In the genomic region with DNA sequence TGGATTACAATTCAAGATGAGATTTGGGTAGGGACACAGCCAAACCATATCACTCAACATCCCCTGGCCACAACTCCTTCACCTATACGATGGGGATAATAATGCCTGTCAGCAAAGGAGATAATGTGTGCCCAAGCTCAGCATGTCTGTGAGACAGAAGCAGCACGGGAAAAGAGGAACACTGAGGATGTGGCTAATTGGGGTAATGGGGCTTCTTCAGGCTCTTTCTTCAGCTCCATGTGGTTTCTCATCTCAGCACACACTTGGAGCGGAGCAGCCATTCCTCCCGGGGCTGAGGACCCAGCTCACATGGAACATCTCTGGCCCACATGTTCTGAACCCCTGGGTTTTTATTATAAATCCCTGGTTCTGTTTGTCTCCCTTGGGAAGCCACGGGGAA, we compare ENCODE assay signal across 13 cellular contexts.
DNase-seq lines count a peak whose midpoint lies in the region; ATAC-seq and TF ChIP-seq lines count a peak whose summit lies in the region.
"Had no signal": no experiment of that assay in that cellular context is flagged by ENCODE, and none has a peak within 500 bp of the region (broad histone marks: within the 10 kb centered on the region; RNA-seq: fewer than 3 reads in every experiment).

No MANE protein-coding gene starts in this region.

- POLR2A ChIA-PET in activated CD4-positive, alpha-beta memory T cell treated with anti-CD3 and anti-CD28 coated beads for 36 hours (lab: Charles Lee) = interaction anchor here (1.2 to 3.5 kb wide), 4 partner anchors 15 to 139 kb away, joined by 3 to 25 read pairs (median 6); a partner anchor contains a TSS
- POLR2A ChIA-PET in activated CD4-positive, alpha-beta memory T cell treated with anti-CD3 and anti-CD28 coated beads, Interleukin-2, amount 10 ng/mL, durations not matched to agents 7 days and 5 days (lab: Charles Lee) = no interaction called here
- POLR2A ChIA-PET in WTC11 (lab: Charles Lee) = no interaction called here

- peaks cover 13% of the 10 kb centered on the region for H3K9me3 Mint-ChIP-seq in activated CD4-positive, alpha-beta memory T cell treated with anti-CD3 and anti-CD28 coated beads for 36 hours
- H3K9me3 Mint-ChIP-seq in activated CD4-positive, alpha-beta memory T cell treated with anti-CD3 and anti-CD28 coated beads, Interleukin-2, amount 10 ng/mL, durations not matched to agents 7 days and 5 days = peaks cover 8% of the 10 kb centered on the region
- peaks cover 17% of the 10 kb centered on the region for H3K9me3 Mint-ChIP-seq in activated T-helper 1 cell treated with anti-CD3 and anti-CD28 coated beads, Interleukin-12 subunit alpha, Interleukin-12 subunit beta, Interleukin-2, Interleukin-4 antibody, amounts not matched to agents 30 ng/mL and 10 ng/mL and 1 ng/mL, durations not matched to agents 14 hours and 24 hours and 36 hours
- peaks cover 11% of the 10 kb centered on the region for H3K9me3 Mint-ChIP-seq in WTC11

- ATAC-seq in WTC11 = no peak
- ATAC-seq in HG03097 (IDR thresholded peaks at IDR 0.05; ENCODE audit: low FRiP score, unreplicated experiment) = no peak
- ATAC-seq: Panc1 had no signal

- TF ChIP-seq CTCF in suprapubic skin (IDR thresholded peaks at IDR 0.05) (no peak), WTC11 (IDR thresholded peaks at IDR 0.05) (no peak)

- CTCF ChIA-PET in activated CD4-positive, alpha-beta memory T cell treated with anti-CD3 and anti-CD28 coated beads for 36 hours (lab: Charles Lee) = interaction anchor here (1.4 to 2.3 kb wide), 3 partner anchors 15 to 135 kb away, joined by 3 to 7 read pairs (median 7); a partner anchor contains a TSS
- CTCF ChIA-PET in activated CD4-positive, alpha-beta memory T cell treated with anti-CD3 and anti-CD28 coated beads, Interleukin-2, amount 10 ng/mL, durations not matched to agents 7 days and 5 days (lab: Charles Lee) = no interaction called here
- CTCF ChIA-PET in WTC11 (lab: Charles Lee) = no interaction called here

- H3K27ac ChIP-seq in layer of hippocampus (ENCODE audit: low read depth, low read length) (peak overlapping the region; percentile 8), suprapubic skin (peak overlapping the region; percentile 14)

- no peak for DNase-seq in activated CD4-positive, alpha-beta memory T cell treated with anti-CD3 and anti-CD28 coated beads for 36 hours
- DNase-seq in activated CD4-positive, alpha-beta memory T cell treated with anti-CD3 and anti-CD28 coated beads, Interleukin-2, amount 10 ng/mL, durations not matched to agents 7 days and 5 days = no peak
- DNase-seq in activated T-helper 1 cell treated with anti-CD3 and anti-CD28 coated beads, Interleukin-12 subunit alpha, Interleukin-12 subunit beta, Interleukin-2, Interleukin-4 antibody, amounts not matched to agents 30 ng/mL and 10 ng/mL and 1 ng/mL, durations not matched to agents 14 hours and 24 hours and 36 hours (ENCODE audit: low spot score) = no peak
- DNase-seq in suprapubic skin (ENCODE audit: low spot score in 2 of 2) (no peak), H7 (no peak), WTC11 (ENCODE audit: low spot score) (no peak)
- DNase-seq: activated T-cell treated with anti-CD3 and anti-CD28 coated beads, Interleukin-2, amount 50 U/mL, for 48 hours; cerebellar nuclear complex; Karpas-422; stimulated activated CD4-positive, alpha-beta T cell treated with anti-CD3 and anti-CD28 coated beads, Interleukin-2, amount 100 ng/mL, for 48 hours had no signal

- no peak overlapping the region for H3K4me3 ChIP-seq in suprapubic skin
- H3K4me3 ChIP-seq in H7 (ENCODE audit: insufficient read depth, low read depth, low read length) = no peak overlapping the region

- H3K36me3 ChIP-seq in suprapubic skin (no peaks in the 10 kb centered on the region), H7 (replicated peaks; ENCODE audit: control insufficient read depth, insufficient read depth, low read length) (no peaks in the 10 kb centered on the region)

- no peak overlapping the region for H3K4me3 Mint-ChIP-seq in activated CD4-positive, alpha-beta memory T cell treated with anti-CD3 and anti-CD28 coated beads for 36 hours
- no peak overlapping the region for H3K4me3 Mint-ChIP-seq in activated CD4-positive, alpha-beta memory T cell treated with anti-CD3 and anti-CD28 coated beads, Interleukin-2, amount 10 ng/mL, durations not matched to agents 7 days and 5 days
- no peak overlapping the region for H3K4me3 Mint-ChIP-seq in activated T-helper 1 cell treated with anti-CD3 and anti-CD28 coated beads, Interleukin-12 subunit alpha, Interleukin-12 subunit beta, Interleukin-2, Interleukin-4 antibody, amounts not matched to agents 30 ng/mL and 10 ng/mL and 1 ng/mL, durations not matched to agents 14 hours and 24 hours and 36 hours
- H3K4me3 Mint-ChIP-seq in WTC11 = no peak overlapping the region

- WGBS in suprapubic skin = 71% methylated on average over 4 of the region's 5 CpGs

- TF ChIP-seq POLR2A in suprapubic skin (IDR thresholded peaks at IDR 0.05) = no peak

- TF ChIP-seq EP300 in suprapubic skin (IDR thresholded peaks at IDR 0.05) = no peak

- H3K27me3 ChIP-seq in layer of hippocampus (ENCODE audit: control insufficient read depth, insufficient read depth, low read length) = no peaks in the 10 kb centered on the region
- no peaks in the 10 kb centered on the region for H3K27me3 ChIP-seq in suprapubic skin
- no peaks in the 10 kb centered on the region for H3K27me3 ChIP-seq in H7 (ENCODE audit: control insufficient read depth, insufficient read depth, low read length)

- no peaks in the 10 kb centered on the region for H3K9me3 ChIP-seq in suprapubic skin

- H3K36me3 Mint-ChIP-seq in activated CD4-positive, alpha-beta memory T cell treated with anti-CD3 and anti-CD28 coated beads for 36 hours = peaks cover 11% of the 10 kb centered on the region
- H3K36me3 Mint-ChIP-seq in activated CD4-positive, alpha-beta memory T cell treated with anti-CD3 and anti-CD28 coated beads, Interleukin-2, amount 10 ng/mL, durations not matched to agents 7 days and 5 days (ENCODE audit: low read depth) = peaks cover 6% of the 10 kb centered on the region
- H3K36me3 Mint-ChIP-seq in activated T-helper 1 cell treated with anti-CD3 and anti-CD28 coated beads, Interleukin-12 subunit alpha, Interleukin-12 subunit beta, Interleukin-2, Interleukin-4 antibody, amounts not matched to agents 30 ng/mL and 10 ng/mL and 1 ng/mL, durations not matched to agents 14 hours and 24 hours and 36 hours (ENCODE audit: low read depth) = peaks cover 7% of the 10 kb centered on the region
- peaks cover 6% of the 10 kb centered on the region; the same call in 1 of the 2 replicates for H3K36me3 Mint-ChIP-seq in WTC11

- H3K27ac Mint-ChIP-seq in activated CD4-positive, alpha-beta memory T cell treated with anti-CD3 and anti-CD28 coated beads for 36 hours = peak overlapping the region; percentile 83
- no peak overlapping the region for H3K27ac Mint-ChIP-seq in activated CD4-positive, alpha-beta memory T cell treated with anti-CD3 and anti-CD28 coated beads, Interleukin-2, amount 10 ng/mL, durations not matched to agents 7 days and 5 days
- peak overlapping the region; percentile 56 for H3K27ac Mint-ChIP-seq in activated T-helper 1 cell treated with anti-CD3 and anti-CD28 coated beads, Interleukin-12 subunit alpha, Interleukin-12 subunit beta, Interleukin-2, Interleukin-4 antibody, amounts not matched to agents 30 ng/mL and 10 ng/mL and 1 ng/mL, durations not matched to agents 14 hours and 24 hours and 36 hours
- H3K27ac Mint-ChIP-seq in WTC11 = no peak overlapping the region

- H3K27me3 Mint-ChIP-seq in activated CD4-positive, alpha-beta memory T cell treated with anti-CD3 and anti-CD28 coated beads for 36 hours = no peaks in the 10 kb centered on the region
- H3K27me3 Mint-ChIP-seq in activated CD4-positive, alpha-beta memory T cell treated with anti-CD3 and anti-CD28 coated beads, Interleukin-2, amount 10 ng/mL, durations not matched to agents 7 days and 5 days = no peaks in the 10 kb centered on the region
- no peaks in the 10 kb centered on the region for H3K27me3 Mint-ChIP-seq in activated T-helper 1 cell treated with anti-CD3 and anti-CD28 coated beads, Interleukin-12 subunit alpha, Interleukin-12 subunit beta, Interleukin-2, Interleukin-4 antibody, amounts not matched to agents 30 ng/mL and 10 ng/mL and 1 ng/mL, durations not matched to agents 14 hours and 24 hours and 36 hours (ENCODE audit: insufficient read depth)
- H3K27me3 Mint-ChIP-seq in WTC11 (ENCODE audit: low read depth) = no peaks in the 10 kb centered on the region; the same call in 1 of the 2 replicates

- intact Hi-C loops in activated CD4-positive, alpha-beta memory T cell treated with anti-CD3 and anti-CD28 coated beads for 36 hours (cut with micrococcal nuclease) = loop anchor here (1.0 to 10.0 kb wide), 6 partner anchors 42 to 1406 kb away; a partner anchor contains a TSS
- intact Hi-C loops in activated T-helper 1 cell treated with anti-CD3 and anti-CD28 coated beads, Interleukin-12 subunit alpha, Interleukin-12 subunit beta, Interleukin-2, Interleukin-4 antibody, amounts not matched to agents 30 ng/mL and 10 ng/mL and 1 ng/mL, durations not matched to agents 14 hours and 24 hours and 36 hours (cut with micrococcal nuclease) = loop anchor here (1.0 to 5.0 kb wide), 5 partner anchors 9 to 747 kb away; a partner anchor contains a TSS

- H3K4me1 Mint-ChIP-seq in activated CD4-positive, alpha-beta memory T cell treated with anti-CD3 and anti-CD28 coated beads for 36 hours (ENCODE audit: low read depth) = peaks cover 86% of the 10 kb centered on the region
- H3K4me1 Mint-ChIP-seq in activated CD4-positive, alpha-beta memory T cell treated with anti-CD3 and anti-CD28 coated beads, Interleukin-2, amount 10 ng/mL, durations not matched to agents 7 days and 5 days = peaks cover 55% of the 10 kb centered on the region
- peaks cover 81% of the 10 kb centered on the region for H3K4me1 Mint-ChIP-seq in activated T-helper 1 cell treated with anti-CD3 and anti-CD28 coated beads, Interleukin-12 subunit alpha, Interleukin-12 subunit beta, Interleukin-2, Interleukin-4 antibody, amounts not matched to agents 30 ng/mL and 10 ng/mL and 1 ng/mL, durations not matched to agents 14 hours and 24 hours and 36 hours (ENCODE audit: low read depth)
- peaks cover 11% of the 10 kb centered on the region for H3K4me1 Mint-ChIP-seq in WTC11

- peaks cover 63% of the 10 kb centered on the region for H3K4me1 ChIP-seq in suprapubic skin

TF ChIP-seq in WTC11, 78 proteins besides CTCF, POLR2A, EP300 and RAD21 (continues in another document):
- no peak for TF ChIP-seq ZBTB21 (CRISPR knock-in tag; IDR thresholded peaks at IDR 0.05; ENCODE audit: borderline replicate concordance)
- TF ChIP-seq NFYB (CRISPR knock-in tag; conservative IDR thresholded peaks at IDR 0.05; ENCODE audit: low read depth) = no peak

Comparison
In these comparisons a context has a peak if more than half of its experiments do, and no peak if none do; other contexts are left out.
1. H3K27ac Mint-ChIP-seq: peak in activated CD4-positive, alpha-beta memory T cell treated with anti-CD3 and anti-CD28 coated beads for 36 hours (single experiment) and activated T-helper 1 cell treated with anti-CD3 and anti-CD28 coated beads, Interleukin-12 subunit alpha, Interleukin-12 subunit beta, Interleukin-2, Interleukin-4 antibody, amounts not matched to agents 30 ng/mL and 10 ng/mL and 1 ng/mL, durations not matched to agents 14 hours and 24 hours and 36 hours (single experiment); none in activated CD4-positive, alpha-beta memory T cell treated with anti-CD3 and anti-CD28 coated beads, Interleukin-2, amount 10 ng/mL, durations not matched to agents 7 days and 5 days (single experiment) and WTC11 (single experiment).